Comparison of ENCODE assay signal across 2 cellular contexts in the genomic region with DNA sequence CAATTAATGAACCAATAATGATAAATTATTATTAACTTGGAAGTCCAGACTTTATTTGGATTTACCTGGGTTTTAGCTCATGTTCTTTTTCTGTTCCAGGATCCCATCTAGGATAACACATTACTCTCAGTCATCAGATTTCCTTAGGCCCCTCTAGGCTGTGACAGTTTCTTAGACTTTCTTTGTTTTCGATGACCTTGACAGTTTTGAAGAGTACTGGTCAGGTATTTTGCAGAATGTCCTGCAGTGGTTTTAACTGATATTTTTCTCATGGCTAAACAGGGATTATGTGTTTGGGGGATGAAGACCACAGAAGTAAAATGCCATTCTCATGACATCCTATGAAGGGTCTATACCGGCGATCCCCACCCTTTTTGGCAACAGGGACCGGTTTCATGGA.
TF ChIP-seq lines count a peak whose summit lies in the region.

No MANE protein-coding gene starts in this region.

TF ChIP-seq in HepG2, 621 proteins besides CTCF, POLR2A, EP300 and RAD21:
- TF ChIP-seq ZNF597 (CRISPR knock-in tag; IDR thresholded peaks at IDR 0.05) = no peak
- peak; percentile 36 to 58; a peak in 3 of 4 replicates for TF ChIP-seq MAFK (conservative IDR thresholded peaks at IDR 0.05 in 1 of 2, IDR thresholded peaks at IDR 0.05 in 1 of 2; ENCODE audit: low read length in 2 of 2)
- TF ChIP-seq MAFF (IDR thresholded peaks at IDR 0.05; ENCODE audit: low read depth, low read length) = peak; percentile 46; the same call in 1 of the 2 replicates
TF ChIP-seq in HepG2: peak in this region for 2.

TF ChIP-seq in K562, 482 proteins besides CTCF, POLR2A, EP300 and RAD21 (continued from another document):
- TF ChIP-seq, protein P1, sequence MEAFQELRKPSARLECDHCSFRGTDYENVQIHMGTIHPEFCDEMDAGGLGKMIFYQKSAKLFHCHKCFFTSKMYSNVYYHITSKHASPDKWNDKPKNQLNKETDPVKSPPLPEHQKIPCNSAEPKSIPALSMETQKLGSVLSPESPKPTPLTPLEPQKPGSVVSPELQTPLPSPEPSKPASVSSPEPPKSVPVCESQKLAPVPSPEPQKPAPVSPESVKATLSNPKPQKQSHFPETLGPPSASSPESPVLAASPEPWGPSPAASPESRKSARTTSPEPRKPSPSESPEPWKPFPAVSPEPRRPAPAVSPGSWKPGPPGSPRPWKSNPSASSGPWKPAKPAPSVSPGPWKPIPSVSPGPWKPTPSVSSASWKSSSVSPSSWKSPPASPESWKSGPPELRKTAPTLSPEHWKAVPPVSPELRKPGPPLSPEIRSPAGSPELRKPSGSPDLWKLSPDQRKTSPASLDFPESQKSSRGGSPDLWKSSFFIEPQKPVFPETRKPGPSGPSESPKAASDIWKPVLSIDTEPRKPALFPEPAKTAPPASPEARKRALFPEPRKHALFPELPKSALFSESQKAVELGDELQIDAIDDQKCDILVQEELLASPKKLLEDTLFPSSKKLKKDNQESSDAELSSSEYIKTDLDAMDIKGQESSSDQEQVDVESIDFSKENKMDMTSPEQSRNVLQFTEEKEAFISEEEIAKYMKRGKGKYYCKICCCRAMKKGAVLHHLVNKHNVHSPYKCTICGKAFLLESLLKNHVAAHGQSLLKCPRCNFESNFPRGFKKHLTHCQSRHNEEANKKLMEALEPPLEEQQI (IDR thresholded peaks at IDR 0.05) = no peak
- TF ChIP-seq RAD51 (IDR thresholded peaks at IDR 0.05; ENCODE audit: borderline replicate concordance, low read depth) (no peak), HINFP (tag; conservative IDR thresholded peaks at IDR 0.05; ENCODE audit: low read depth) (no peak), IRF9 (tag; IDR thresholded peaks at IDR 0.05) (no peak), SP1 (CRISPR knock-in tag; IDR thresholded peaks at IDR 0.05) (no peak), U2AF1 (optimal IDR thresholded peaks at IDR 0.05; ENCODE audit: low read depth, low read length) (no peak), TSHZ1 (CRISPR knock-in tag; IDR thresholded peaks at IDR 0.05) (no peak), MAFK (IDR thresholded peaks at IDR 0.05; ENCODE audit: low read length) (peak; percentile 15; the same call in 1 of the 2 replicates), SETDB1 (IDR thresholded peaks at IDR 0.05; ENCODE audit: low read length) (no peak), LEF1 (IDR thresholded peaks at IDR 0.05) (no peak), C11orf30 (IDR thresholded peaks at IDR 0.05; ENCODE audit: low read depth) (peak; percentile 60; the same call in 1 of the 2 replicates), SFPQ (IDR thresholded peaks at IDR 0.05; ENCODE audit: low read depth, low read length) (no peak), HMBOX1 (IDR thresholded peaks at IDR 0.05) (no peak), FOXJ2 (tag; IDR thresholded peaks at IDR 0.05) (no peak), MAFF (IDR thresholded peaks at IDR 0.05; ENCODE audit: low read length) (peak; percentile 32; the same call in 1 of the 2 replicates), RUNX1 (IDR thresholded peaks at IDR 0.05; ENCODE audit: low read depth) (no peak), ARID4B (CRISPR knock-in tag; IDR thresholded peaks at IDR 0.05) (no peak), PREB (CRISPR knock-in tag; IDR thresholded peaks at IDR 0.05) (no peak), CHD2 (IDR thresholded peaks at IDR 0.05; ENCODE audit: low read depth, low read length) (no peak), MCM7 (IDR thresholded peaks at IDR 0.05) (no peak), ZNF146 (CRISPR knock-in tag; IDR thresholded peaks at IDR 0.05; ENCODE audit: unreplicated experiment) (no peak), POLR2B (IDR thresholded peaks at IDR 0.05; ENCODE audit: low read depth, partially characterized antibody) (no peak), HNRNPUL1 (IDR thresholded peaks at IDR 0.05; ENCODE audit: low read length) (no peak), SRSF9 (IDR thresholded peaks at IDR 0.05; ENCODE audit: borderline replicate concordance, low read depth, low read length) (no peak), HMG20B (CRISPR knock-in tag; IDR thresholded peaks at IDR 0.05) (no peak), ZNF12 (CRISPR knock-in tag; IDR thresholded peaks at IDR 0.05) (no peak), ZNF431 (CRISPR knock-in tag; IDR thresholded peaks at IDR 0.05) (no peak), PHTF2 (CRISPR knock-in tag; IDR thresholded peaks at IDR 0.05) (no peak), FOXM1 (IDR thresholded peaks at IDR 0.05; ENCODE audit: low read depth) (no peak), FOXM1 (CRISPR knock-in tag; IDR thresholded peaks at IDR 0.05; ENCODE audit: low read depth) (no peak), ZNF316 (IDR thresholded peaks at IDR 0.05) (peak; percentile 72), TBP (optimal IDR thresholded peaks at IDR 0.05; ENCODE audit: low read depth, low read length) (no peak), CHD1 (IDR thresholded peaks at IDR 0.05; ENCODE audit: low read length) (no peak), POLR3G (IDR thresholded peaks at IDR 0.05; ENCODE audit: extremely low read depth, insufficient read length, insufficient replicate concordance) (no peak), MAFG (tag; conservative IDR thresholded peaks at IDR 0.05) (peak; percentile 44; the same call in 1 of the 2 replicates)
- TF ChIP-seq, protein P2, sequence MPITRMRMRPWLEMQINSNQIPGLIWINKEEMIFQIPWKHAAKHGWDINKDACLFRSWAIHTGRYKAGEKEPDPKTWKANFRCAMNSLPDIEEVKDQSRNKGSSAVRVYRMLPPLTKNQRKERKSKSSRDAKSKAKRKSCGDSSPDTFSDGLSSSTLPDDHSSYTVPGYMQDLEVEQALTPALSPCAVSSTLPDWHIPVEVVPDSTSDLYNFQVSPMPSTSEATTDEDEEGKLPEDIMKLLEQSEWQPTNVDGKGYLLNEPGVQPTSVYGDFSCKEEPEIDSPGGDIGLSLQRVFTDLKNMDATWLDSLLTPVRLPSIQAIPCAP (CRISPR knock-in tag; IDR thresholded peaks at IDR 0.05; ENCODE audit: borderline replicate concordance) = no peak
- TF ChIP-seq, protein P3, sequence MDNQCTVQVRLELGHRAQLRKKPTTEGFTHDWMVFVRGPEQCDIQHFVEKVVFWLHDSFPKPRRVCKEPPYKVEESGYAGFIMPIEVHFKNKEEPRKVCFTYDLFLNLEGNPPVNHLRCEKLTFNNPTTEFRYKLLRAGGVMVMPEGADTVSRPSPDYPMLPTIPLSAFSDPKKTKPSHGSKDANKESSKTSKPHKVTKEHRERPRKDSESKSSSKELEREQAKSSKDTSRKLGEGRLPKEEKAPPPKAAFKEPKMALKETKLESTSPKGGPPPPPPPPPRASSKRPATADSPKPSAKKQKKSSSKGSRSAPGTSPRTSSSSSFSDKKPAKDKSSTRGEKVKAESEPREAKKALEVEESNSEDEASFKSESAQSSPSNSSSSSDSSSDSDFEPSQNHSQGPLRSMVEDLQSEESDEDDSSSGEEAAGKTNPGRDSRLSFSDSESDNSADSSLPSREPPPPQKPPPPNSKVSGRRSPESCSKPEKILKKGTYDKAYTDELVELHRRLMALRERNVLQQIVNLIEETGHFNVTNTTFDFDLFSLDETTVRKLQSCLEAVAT (IDR thresholded peaks at IDR 0.05) = no peak
